Comparison of ENCODE assay signal across 30 cellular contexts in the genomic region with DNA sequence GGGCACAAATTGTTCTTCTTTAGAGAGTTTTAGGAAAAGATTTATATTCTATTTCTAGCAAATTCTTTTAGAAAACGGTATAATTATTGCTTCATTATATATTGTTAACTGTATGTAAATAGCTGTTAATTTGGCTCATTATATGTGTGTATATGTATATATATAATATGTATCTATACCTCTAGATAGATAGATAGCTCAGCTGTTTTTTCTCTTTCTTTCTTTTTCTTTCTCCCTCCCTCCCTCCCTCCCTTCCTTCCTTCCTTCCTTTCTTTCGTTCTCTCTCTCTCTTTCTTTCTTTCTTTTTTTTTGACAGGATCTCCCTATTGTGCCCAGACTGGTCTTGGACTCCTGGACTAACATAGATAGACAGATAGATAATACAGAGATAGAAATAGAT.
DNase-seq lines count a peak whose midpoint lies in the region; ATAC-seq, FAIRE-seq and TF ChIP-seq lines count a peak whose summit lies in the region.
"Had no signal": no experiment of that assay in that cellular context is flagged by ENCODE, and none has a peak within 500 bp of the region (broad histone marks: within the 10 kb centered on the region; RNA-seq: fewer than 3 reads in every experiment).

No MANE protein-coding gene starts in this region.

- ATAC-seq in HepG2 (no peak), right lobe of liver (no peak), K562 (no peak)
- ATAC-seq: A549; CD8-positive, alpha-beta T cell had no signal

- BruUV-seq in HepG2 (replicated peaks; lab: Mats Ljungman, UMichigan): no TSS peak
- no TSS peak for BruUV-seq in K562 (replicated peaks; lab: Mats Ljungman, UMichigan)

- H3K4me2 ChIP-seq in HepG2 (ENCODE audit: low read depth, low read length) (no peak overlapping the region), K562 (ENCODE audit: insufficient read depth, low read length) (no peak overlapping the region)
- H3K4me2 ChIP-seq: A549; BLaER1; BLaER1 treated with 17β-estradiol and CSF1 and Interleukin-3, amounts not matched to agents 10 nM and 100 nM had no signal

- no peaks in the 10 kb centered on the region for H3K79me2 ChIP-seq in HepG2 (ENCODE audit: insufficient read depth, low read length)
- H3K79me2 ChIP-seq in K562 (ENCODE audit: control insufficient read depth, insufficient read depth, low read length): no peaks in the 10 kb centered on the region

- FAIRE-seq in HepG2 (lab: Jason Lieb, UNC): no peak
- FAIRE-seq in K562 (lab: Jason Lieb, UNC): no peak
- FAIRE-seq: A549, D721Med had no signal

- H3K9ac ChIP-seq in HepG2 (ENCODE audit: insufficient read depth, low read depth, low read length): no peak overlapping the region
- H3K9ac ChIP-seq in K562 (ENCODE audit: insufficient read depth in 1 of 2, low read depth in 2 of 2, low read length in 2 of 2): no peak overlapping the region
- H3K9ac ChIP-seq: BLaER1; BLaER1 treated with 17β-estradiol and CSF1 and Interleukin-3, amounts not matched to agents 10 nM and 100 nM had no signal

- DNase-seq in HepG2 (ENCODE audit: low spot score) (no peak), right lobe of liver (no peak), K562 (ENCODE audit: extremely low read depth in 1 of 4, low spot score in 3 of 4) (no peak)
- DNase-seq in stimulated activated naive CD4-positive, alpha-beta T cell (lab: John Stamatoyannopoulos, UW): no peak
- DNase-seq: 8988T; ACHN; AML-193; BE2C; C1 segment of cervical spinal cord; Caco-2; Calu3; CD4-positive, alpha-beta memory T cell; CD4-positive, alpha-beta T cell; CD4-positive, CD25-positive, alpha-beta regulatory T cell; CD8-positive, alpha-beta memory T cell; CD8-positive, alpha-beta T cell; COR-L47; DMS 273 treated with DMSO at 0.1 percent for 48 hours; DMS153; DMS53; DMS79; DMS79 treated with DMSO at 0.1 percent for 48 hours; DND-41; EL had no signal

- intact Hi-C loops in HepG2 (cut with micrococcal nuclease; ENCODE audit: unreplicated experiment) (no loop called here), right lobe of liver (cut with DNase I) (no loop called here), K562 (cut with micrococcal nuclease) (loop anchor here (10.0 kb wide), 1 partner anchor 264 kb away; no protein-coding TSS in a partner anchor)

- 3% methylated on average over 2 of the region's 2 CpGs for WGBS in HepG2 (ENCODE audit: low lambda C conversion rate)
- WGBS in right lobe of liver (ENCODE audit: insufficient coverage, low coverage, low lambda C conversion rate, missing lambda C conversion rate): 24% methylated on average over 2 of the region's 2 CpGs
- WGBS in K562 (ENCODE audit: insufficient coverage, low coverage, missing lambda C conversion rate): 4% methylated on average over 1 of the region's 2 CpGs

- TF ChIP-seq CTCF in HepG2 (CRISPR knock-in tag; IDR thresholded peaks at IDR 0.05) (no peak), right lobe of liver (IDR thresholded peaks at IDR 0.05) (no peak), K562 (IDR thresholded peaks at IDR 0.05 in 2 of 3, conservative IDR thresholded peaks at IDR 0.05 in 1 of 3; ENCODE audit: insufficient read depth in 2 of 3, low read depth in 1 of 3, low read length in 3 of 3) (no peak)

- H3K4me1 ChIP-seq in HepG2 (ENCODE audit: insufficient read depth, low read length) (no peaks in the 10 kb centered on the region), right lobe of liver (no peaks in the 10 kb centered on the region), K562 (replicated peaks in 1 of 2; ENCODE audit: control insufficient read depth in 2 of 2, insufficient read depth in 2 of 2, low read length in 2 of 2) (no peaks in the 10 kb centered on the region)
- H3K4me1 ChIP-seq: A549; BE2C; BLaER1; BLaER1 treated with 17β-estradiol and CSF1 and Interleukin-3, amounts not matched to agents 10 nM and 100 nM; Caco-2 had no signal

- H3K27ac ChIP-seq in HepG2 (ENCODE audit: extremely low read length, insufficient read depth, low read length): no peak overlapping the region
- H3K27ac ChIP-seq in right lobe of liver: no peak overlapping the region
- H3K27ac ChIP-seq in K562 (ENCODE audit: extremely low read depth, low read depth, low read length): no peak overlapping the region
- H3K27ac ChIP-seq: 22Rv1; A549; BLaER1; BLaER1 treated with 17β-estradiol and CSF1 and Interleukin-3, amounts not matched to agents 10 nM and 100 nM; C4-2B had no signal

- H3K9me3 ChIP-seq in HepG2 (ENCODE audit: low read length) (no peaks in the 10 kb centered on the region), right lobe of liver (no peaks in the 10 kb centered on the region), K562 (replicated peaks; ENCODE audit: control insufficient read depth, insufficient read depth, low read depth, low read length) (no peaks in the 10 kb centered on the region)
- H3K9me3 ChIP-seq: A549; BE2C; BLaER1; BLaER1 treated with 17β-estradiol and CSF1 and Interleukin-3, amounts not matched to agents 10 nM and 100 nM; Caco-2 had no signal

- no peaks in the 10 kb centered on the region for H3K9me1 ChIP-seq in K562 (ENCODE audit: control insufficient read depth, insufficient read depth, low read length)

- TF ChIP-seq RAD21 in HepG2 (CRISPR knock-in tag; IDR thresholded peaks at IDR 0.05): no peak
- TF ChIP-seq RAD21 in K562 (CRISPR knock-in tag; conservative IDR thresholded peaks at IDR 0.05 in 1 of 2, IDR thresholded peaks at IDR 0.05 in 1 of 2): no peak

- no peak for TF ChIP-seq POLR2A in HepG2 (IDR thresholded peaks at IDR 0.05; ENCODE audit: insufficient read depth in 1 of 2, low read depth in 2 of 2, low read length in 2 of 2)
- no peak for TF ChIP-seq POLR2A in right lobe of liver (IDR thresholded peaks at IDR 0.05)
- no peak for TF ChIP-seq POLR2A in K562 (conservative IDR thresholded peaks at IDR 0.05)

- H2AFZ ChIP-seq in HepG2 (ENCODE audit: low read length): no peak overlapping the region
- H2AFZ ChIP-seq in K562 (ENCODE audit: low read depth, low read length): no peak overlapping the region

- TF ChIP-seq EP300 in HepG2 (IDR thresholded peaks at IDR 0.05; ENCODE audit: low read depth in 2 of 2, low read length in 2 of 2) (no peak), HepG2 (CRISPR knock-in tag; IDR thresholded peaks at IDR 0.05; ENCODE audit: borderline replicate concordance) (no peak), K562 (IDR thresholded peaks at IDR 0.05; ENCODE audit: low read length) (no peak)

- CTCF ChIA-PET in HepG2 (lab: Yijun Ruan, JAX; ENCODE audit: low intra/inter-chr PET ratio, low total read pairs): no interaction called here
- CTCF ChIA-PET in K562 (lab: Yijun Ruan, JAX; ENCODE audit: low intra/inter-chr PET ratio): no interaction called here

- POLR2A ChIA-PET in HepG2 (lab: Yijun Ruan, JAX): no interaction called here
- POLR2A ChIA-PET in K562 (lab: Yijun Ruan, JAX): no interaction called here

- H3K36me3 ChIP-seq in HepG2 (replicated peaks in 1 of 2; ENCODE audit: control insufficient read depth in 1 of 2, insufficient read depth in 2 of 2, low read length in 2 of 2) (no peaks in the 10 kb centered on the region), right lobe of liver (no peaks in the 10 kb centered on the region), K562 (ENCODE audit: control insufficient read depth, insufficient read depth, low read length) (no peaks in the 10 kb centered on the region)
- H3K36me3 ChIP-seq: BE2C; BLaER1; BLaER1 treated with 17β-estradiol and CSF1 and Interleukin-3, amounts not matched to agents 10 nM and 100 nM had no signal

- no peak overlapping the region for H3K4me3 ChIP-seq in HepG2 (replicated peaks in 1 of 3; ENCODE audit: insufficient read depth in 1 of 3, low read depth in 2 of 3, low read length in 3 of 3)
- H3K4me3 ChIP-seq in right lobe of liver: no peak overlapping the region
- H3K4me3 ChIP-seq in K562: no peak overlapping the region
- H3K4me3 ChIP-seq: A549; BLaER1; BLaER1 treated with 17β-estradiol and CSF1 and Interleukin-3, amounts not matched to agents 10 nM and 100 nM had no signal

- no peaks in the 10 kb centered on the region for H4K20me1 ChIP-seq in HepG2 (ENCODE audit: insufficient read depth, low read length)
- H4K20me1 ChIP-seq in K562 (replicated peaks; ENCODE audit: control insufficient read depth, insufficient read depth, low read length): no peaks in the 10 kb centered on the region
- H4K20me1 ChIP-seq: BLaER1; BLaER1 treated with 17β-estradiol and CSF1 and Interleukin-3, amounts not matched to agents 10 nM and 100 nM had no signal

- in situ Hi-C loops in HepG2 (cut with HindIII; ENCODE audit: extremely low pct_ligation_motif_present, low pct_unique_long_range_greater_than_20kb) (no loop called here), K562 (cut with MboI) (no loop called here)

- no peaks in the 10 kb centered on the region for H3K27me3 ChIP-seq in HepG2 (ENCODE audit: control insufficient read depth in 1 of 2, insufficient read depth in 2 of 2, low read length in 2 of 2)
- H3K27me3 ChIP-seq in right lobe of liver: no peaks in the 10 kb centered on the region
- no peaks in the 10 kb centered on the region for H3K27me3 ChIP-seq in K562 (ENCODE audit: control insufficient read depth in 2 of 2, insufficient read depth in 2 of 2, low read length in 2 of 2)
- H3K27me3 ChIP-seq: BE2C; BLaER1; BLaER1 treated with 17β-estradiol and CSF1 and Interleukin-3, amounts not matched to agents 10 nM and 100 nM had no signal

TF ChIP-seq in HepG2, 621 proteins besides CTCF, POLR2A, EP300 and RAD21 (continues in another document):
- TF ChIP-seq HNRNPK (IDR thresholded peaks at IDR 0.05; ENCODE audit: low read depth, low read length, poor library complexity, severe bottlenecking): peak; percentile 96
- TF ChIP-seq MBNL3 (CRISPR knock-in tag; conservative IDR thresholded peaks at IDR 0.05): no peak

TF ChIP-seq in K562, 482 proteins besides CTCF, POLR2A, EP300 and RAD21:
- peak; percentile 58 for TF ChIP-seq PCBP2 (IDR thresholded peaks at IDR 0.05; ENCODE audit: low read depth, low read length, poor library complexity, severe bottlenecking)
- TF ChIP-seq, protein P1, sequence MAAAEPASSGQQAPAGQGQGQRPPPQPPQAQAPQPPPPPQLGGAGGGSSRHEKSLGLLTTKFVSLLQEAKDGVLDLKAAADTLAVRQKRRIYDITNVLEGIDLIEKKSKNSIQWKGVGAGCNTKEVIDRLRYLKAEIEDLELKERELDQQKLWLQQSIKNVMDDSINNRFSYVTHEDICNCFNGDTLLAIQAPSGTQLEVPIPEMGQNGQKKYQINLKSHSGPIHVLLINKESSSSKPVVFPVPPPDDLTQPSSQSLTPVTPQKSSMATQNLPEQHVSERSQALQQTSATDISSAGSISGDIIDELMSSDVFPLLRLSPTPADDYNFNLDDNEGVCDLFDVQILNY (CRISPR knock-in tag; IDR thresholded peaks at IDR 0.05): no peak
